ENCODE assay signal across 31 cellular contexts in genomic region chr2:43824951-43825493, GRCh38. TPM values are rescaled to one million over a fixed set of nuclear protein-coding genes. Genes with fewer than 3 reads are reported as not detected.
"Had no signal": no experiment of that assay in that cellular context is flagged by ENCODE, and none has a peak within 500 bp of the region (broad histone marks: within the 10 kb centered on the region; RNA-seq: fewer than 3 reads in every experiment).

No MANE protein-coding gene starts in this region.

- H2AFZ ChIP-seq: hepatocyte had no signal

- H3K4me1 ChIP-seq: lower lobe of right lung, prostate gland, sigmoid colon, suprapubic skin, tibial artery, upper lobe of right lung had no signal

- FAIRE-seq: small intestine had no signal

- H3K27ac ChIP-seq: hepatocyte, lower lobe of right lung, ovary, prostate gland, sigmoid colon, spleen, suprapubic skin, thoracic aorta, tibial artery, upper lobe of right lung had no signal

- H3K36me3 ChIP-seq: lower lobe of right lung, ovary, prostate gland, sigmoid colon, spleen, suprapubic skin, thoracic aorta, tibial artery, upper lobe of right lung had no signal

- H3K27me3 ChIP-seq: ovary, tibial artery, upper lobe of right lung had no signal

- DNase-seq: islet precursor cell; left ventricle myocardium superior; lower lobe of right lung; mammary epithelial cell; mesenchymal stem cell; mucosa of descending colon; naive thymus-derived CD4-positive, alpha-beta T cell; ovary; posterior cingulate gyrus; retina; right cardiac atrium; sigmoid colon; small intestine; spleen; stimulated activated CD4-positive, alpha-beta T cell treated with anti-CD3 and anti-CD28 coated beads, Interleukin-4, amount 100 ng/mL, for 24 hours; stimulated activated naive CD4-positive, alpha-beta T cell; tibial artery; trophoblast cell; upper lobe of right lung had no signal

- H3K79me2 ChIP-seq: hepatocyte had no signal

- ATAC-seq: left ventricle myocardium superior; lower lobe of right lung; mucosa of descending colon; naive thymus-derived CD4-positive, alpha-beta T cell; natural killer cell treated with Interleukin-12 subunit alpha and Interleukin-12 subunit beta and Interleukin-15 and Interleukin-18, amount 100 ng/mL, for 72 hours; stimulated activated effector memory CD8-positive, alpha-beta T cell treated with anti-CD3 and anti-CD28 coated beads, Interleukin-12 subunit alpha, Interleukin-12 subunit beta, amount 100 ng/mL, for 72 hours; upper lobe of right lung had no signal

- H3K4me2 ChIP-seq: hepatocyte had no signal

- H3K4me3 ChIP-seq: hepatocyte, lower lobe of right lung, mucosa of descending colon, ovary, prostate gland, sigmoid colon, spleen, suprapubic skin, thoracic aorta, tibial artery, upper lobe of right lung had no signal

- H3K9me3 ChIP-seq: lower lobe of right lung, mucosa of descending colon, ovary, prostate gland, sigmoid colon, spleen, suprapubic skin, thoracic aorta, tibial artery, upper lobe of right lung had no signal

RNA-seq across cellular contexts. Expression of gene ABCG5, which starts 13.6 kb away (rescaled TPM):
- total RNA-seq: kidney epithelial cell; left ventricle myocardium superior; lower lobe of right lung; mammary epithelial cell; mesothelial cell of epicardium; myocyte; naive thymus-derived CD4-positive, alpha-beta T cell; natural killer cell treated with Interleukin-12 subunit alpha and Interleukin-12 subunit beta and Interleukin-15 and Interleukin-18, amount 100 ng/mL, for 72 hours; omental fat pad; prostate gland; right cardiac atrium; sigmoid colon; subcutaneous adipose tissue; suprapubic skin; thoracic aorta; upper lobe of right lung had no signal
- polyA plus RNA-seq: mammary epithelial cell; naive thymus-derived CD4-positive, alpha-beta T cell; neural cell; ovary; right cardiac atrium had no signal

RNA-seq across cellular contexts. Expression of gene ABCG8, which starts 13.7 kb away (rescaled TPM):
- total RNA-seq: kidney epithelial cell; left ventricle myocardium superior; lower lobe of right lung; mammary epithelial cell; mesothelial cell of epicardium; myocyte; naive thymus-derived CD4-positive, alpha-beta T cell; natural killer cell treated with Interleukin-12 subunit alpha and Interleukin-12 subunit beta and Interleukin-15 and Interleukin-18, amount 100 ng/mL, for 72 hours; right cardiac atrium; sigmoid colon; suprapubic skin; thoracic aorta; upper lobe of right lung had no signal
- polyA plus RNA-seq: mammary epithelial cell, right cardiac atrium had no signal
